ENCODE assay signal across 20 cellular contexts in the genomic region with DNA sequence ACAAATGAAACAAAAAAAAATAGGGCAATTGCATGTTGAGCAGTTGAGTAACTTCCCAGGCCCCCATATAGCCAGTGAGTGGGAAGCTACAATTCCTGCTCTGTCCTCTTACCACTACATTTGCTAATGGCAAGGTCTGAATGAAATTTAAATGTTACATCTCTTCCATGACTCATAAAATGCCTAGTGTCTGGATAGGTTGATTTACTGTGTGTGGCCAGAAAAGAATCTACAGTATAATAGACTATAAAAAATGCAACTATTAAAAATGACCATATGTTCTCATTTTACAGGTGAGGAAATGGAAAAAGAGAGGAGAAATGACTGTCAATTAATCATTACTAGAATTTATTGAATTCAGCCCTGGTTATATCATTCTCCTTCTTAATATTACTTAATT.
"Had no signal": no experiment of that assay in that cellular context is flagged by ENCODE, and none has a peak within 500 bp of the region (broad histone marks: within the 10 kb centered on the region; RNA-seq: fewer than 3 reads in every experiment).

No MANE protein-coding gene starts in this region.

- H3K9me3 ChIP-seq: adrenal gland, esophagus muscularis mucosa, tibial nerve had no signal

- H3K4me3 ChIP-seq: adrenal gland, body of pancreas, esophagus muscularis mucosa, left lung, tibial nerve had no signal

- DNase-seq: activated CD4-positive, alpha-beta T cell treated with anti-CD3 and anti-CD28 coated beads, Interleukin-2, amount 50 U/mL, for 1 hour; activated CD4-positive, CD25-positive, alpha-beta regulatory T cell treated with anti-CD3 and anti-CD28 coated beads, Interleukin-2, amount 50 U/mL, for 72 hours; activated CD8-positive, alpha-beta memory T cell treated with anti-CD3 and anti-CD28 coated beads, Interleukin-2, amount 50 U/mL, for 48 hours; activated effector memory CD4-positive, alpha-beta T cell treated with anti-CD3 and anti-CD28 coated beads, Interleukin-2, amount 50 U/mL, for 16 hours; activated naive CD4-positive, alpha-beta T cell treated with anti-CD3 and anti-CD28 coated beads, Interleukin-2, amount 50 U/mL, for 16 hours; activated T-cell treated with anti-CD3 and anti-CD28 coated beads, Interleukin-2, amount 50 U/mL, for 48 hours; adrenal gland; body of pancreas; dermis blood vessel endothelial cell; effector memory CD4-positive, alpha-beta T cell; foreskin fibroblast; left lung; occipital lobe; retina; stimulated activated CD4-positive, alpha-beta T cell treated with anti-CD3 and anti-CD28 coated beads, Interleukin-12 subunit alpha, Interleukin-12 subunit beta, amount 100 ng/mL, for 4 hours; stimulated activated naive CD8-positive, alpha-beta T cell treated with anti-CD3 and anti-CD28 coated beads, Interleukin-15, Interleukin-2, amounts not matched to agents 100 U/mL and 50 U/mL, for 24 hours had no signal

- H3K27me3 ChIP-seq: adrenal gland, body of pancreas, esophagus muscularis mucosa, left lung, tibial nerve had no signal

- H3K27ac ChIP-seq: adrenal gland, body of pancreas, esophagus muscularis mucosa, left lung, tibial nerve, VCaP had no signal

- H3K4me1 ChIP-seq: adrenal gland, body of pancreas, esophagus muscularis mucosa, left lung, tibial nerve had no signal

- H3K4me3 Mint-ChIP-seq: T-helper 1 cell treated with Interleukin-12 subunit alpha and Interleukin-12 subunit beta and Interleukin-4 antibody, amounts not matched to agents 30 μg/mL and 1 μg/mL, for 36 hours had no signal

- H3K36me3 ChIP-seq: adrenal gland, esophagus muscularis mucosa, left lung, tibial nerve had no signal

- H3K27ac Mint-ChIP-seq: T-helper 1 cell treated with Interleukin-12 subunit alpha and Interleukin-12 subunit beta and Interleukin-4 antibody, amounts not matched to agents 30 μg/mL and 1 μg/mL, for 36 hours had no signal

- ATAC-seq: body of pancreas; left lung; stimulated activated naive CD8-positive, alpha-beta T cell treated with anti-CD3 and anti-CD28 coated beads, Interleukin-15, Interleukin-2, amounts not matched to agents 100 U/mL and 50 U/mL, for 24 hours had no signal
